ENCODE assay signal across 9 cellular contexts in genomic region chr4:93888768-93889167, GRCh38.
"Had no signal": no experiment of that assay in that cellular context is flagged by ENCODE, and none has a peak within 500 bp of the region (broad histone marks: within the 10 kb centered on the region; RNA-seq: fewer than 3 reads in every experiment).

No MANE protein-coding gene starts in this region.

- H3K27ac Mint-ChIP-seq: HFFc6, IgD-negative memory B cell had no signal

- H3K4me3 Mint-ChIP-seq: HFFc6, IgD-negative memory B cell had no signal

- H3K9me3 Mint-ChIP-seq: IgD-negative memory B cell had no signal

- H3K4me1 Mint-ChIP-seq: IgD-negative memory B cell had no signal

- H3K9me3 ChIP-seq: HAP-1 had no signal

- H3K36me3 ChIP-seq: HAP-1 had no signal

- H3K4me1 ChIP-seq: HAP-1 had no signal

- ATAC-seq: HCT116, HepG2 had no signal

- H3K4me3 ChIP-seq: GM23248, HAP-1 had no signal

- DNase-seq: GM23248, GOT3, H7, HFFc6 had no signal

- H3K36me3 Mint-ChIP-seq: IgD-negative memory B cell had no signal

- H3K27me3 Mint-ChIP-seq: IgD-negative memory B cell had no signal

- H3K27ac ChIP-seq: GM23248, HL-60 had no signal

- FAIRE-seq: HepG2 had no signal
